In genomic region chr5:150449491-150450339, GRCh38 we compare ENCODE assay signal across 8 cellular contexts. TPM values are rescaled to one million over a fixed set of nuclear protein-coding genes. Genes with fewer than 3 reads are reported as not detected.
DNase-seq lines count a peak whose midpoint lies in the region; ATAC-seq and TF ChIP-seq lines count a peak whose summit lies in the region.

Gene RPS14, minus strand, starts transcription at chr5:150449739. Its CDS starts 2,006 bp downstream, at chr5:150447733.

- H3K27me3 ChIP-seq in esophagus (ENCODE audit: control insufficient read depth in 1 of 2, insufficient read depth in 2 of 2, low read length in 2 of 2) (no peaks in the 10 kb centered on the region), muscle layer of duodenum (ENCODE audit: low read depth, low read length) (no peaks in the 10 kb centered on the region)

- H3K4me1 ChIP-seq in esophagus (ENCODE audit: control insufficient read depth in 2 of 2, insufficient read depth in 2 of 2, low read length in 1 of 2) = peaks cover 0 to under 1% of the 10 kb centered on the region in 2 donors
- peaks cover 12 to 24% of the 10 kb centered on the region in 2 donors for H3K4me1 ChIP-seq in muscle layer of duodenum (ENCODE audit: control insufficient read depth in 1 of 2, insufficient read depth in 2 of 2, low read length in 2 of 2)

- peak; percentile 93 for ATAC-seq in GM21576 (IDR thresholded peaks at IDR 0.05; ENCODE audit: unreplicated experiment)

- no peak for TF ChIP-seq EP300 in Ishikawa (IDR thresholded peaks at IDR 0.05; ENCODE audit: borderline replicate concordance)

- H3K36me3 ChIP-seq in esophagus (ENCODE audit: control insufficient read depth in 2 of 2, insufficient read depth in 2 of 2, low read length in 1 of 2) (peaks cover 19 to 28% of the 10 kb centered on the region in 2 donors), muscle layer of duodenum (ENCODE audit: control insufficient read depth in 1 of 2, insufficient read depth in 2 of 2, low read length in 2 of 2) (peaks cover 31 to 34% of the 10 kb centered on the region in 2 donors)

- no peaks in the 10 kb centered on the region for H3K9me3 ChIP-seq in esophagus (ENCODE audit: control insufficient read depth in 2 of 2, insufficient read depth in 1 of 2, low read depth in 1 of 2, low read length in 1 of 2)
- H3K9me3 ChIP-seq in muscle layer of duodenum (ENCODE audit: control insufficient read depth in 1 of 2, low read length in 2 of 2) = no peaks in the 10 kb centered on the region

- H3K4me3 ChIP-seq in esophagus (ENCODE audit: low read depth in 1 of 2, low read length in 2 of 2) (peak within 1 kb of the TSS; percentile 92 to 96), muscle layer of duodenum (ENCODE audit: low read depth in 1 of 2, low read length in 2 of 2) (peak within 1 kb of the TSS; percentile 77 to 97)

- TF ChIP-seq RAD21 in Ishikawa (IDR thresholded peaks at IDR 0.05; ENCODE audit: low read depth) = peak; percentile 40; the same call in 1 of the 2 replicates

- WGBS in esophagus, 2 donors = 3 to 4% methylated on average over 58 of the region's 58 CpGs

- DNase-seq in DMS53 (lab: John Stamatoyannopoulos, UW) = peak; percentile 98
- peak; percentile 41 for DNase-seq in OCI-M2 (lab: John Stamatoyannopoulos, UW; ENCODE audit: unreplicated experiment)
- peak; percentile 90 for DNase-seq in activated T-cell treated with anti-CD3 and anti-CD28 coated beads for 48 hours (ENCODE audit: low read depth)
- DNase-seq in stimulated activated CD8-positive, alpha-beta memory T cell treated with anti-CD3 and anti-CD28 coated beads, Interleukin-7, amount 100 ng/mL, for 4 hours (ENCODE audit: low read depth in 2 of 2) = peak; percentile 89 to 91

- peak within 1 kb of the TSS; percentile 97 to 99 for H3K27ac ChIP-seq in esophagus (ENCODE audit: low read depth in 2 of 2, low read length in 1 of 2)
- H3K27ac ChIP-seq in muscle layer of duodenum (ENCODE audit: low read length) = peak within 1 kb of the TSS; percentile 97

TF ChIP-seq in Ishikawa, 13 proteins besides CTCF, POLR2A, EP300 and RAD21:
- TF ChIP-seq CREB1 (IDR thresholded peaks at IDR 0.05; ENCODE audit: low read depth) (no peak), TEAD4 (IDR thresholded peaks at IDR 0.05) (0 out of 2 replicates have a peak, but pooled peaks have one; percentile 24), USF1 (IDR thresholded peaks at IDR 0.05) (peak; percentile 66), REST (IDR thresholded peaks at IDR 0.05; ENCODE audit: low read depth) (0 out of 2 replicates have a peak, but pooled peaks have one; percentile 25), YY1 (IDR thresholded peaks at IDR 0.05; ENCODE audit: low read depth) (peak; percentile 94), EGR1 (IDR thresholded peaks at IDR 0.05) (peak; percentile 77), TCF12 (IDR thresholded peaks at IDR 0.05; ENCODE audit: low read depth) (peak; percentile 70), ZBTB7A (IDR thresholded peaks at IDR 0.05; ENCODE audit: low read depth) (peak; percentile 90), CEBPB (IDR thresholded peaks at IDR 0.05) (no peak), FOXM1 (IDR thresholded peaks at IDR 0.05; ENCODE audit: borderline replicate concordance, low read depth) (no peak), MAX (IDR thresholded peaks at IDR 0.05) (peak; percentile 96), NFIC (IDR thresholded peaks at IDR 0.05) (peak; percentile 94), TAF1 (IDR thresholded peaks at IDR 0.05; ENCODE audit: low read depth) (peak; percentile 100)

RNA-seq across cellular contexts. Expression of gene RPS14, which starts in this region (rescaled TPM):
- 1,000 to 10,000 TPM; 2,283 to 4,187 TPM for polyA plus RNA-seq in esophagus

Comparison
In these comparisons a context has a peak if more than half of its experiments do, and no peak if none do; other contexts are left out.
1. Peak in every context shown above with its lines: DNase-seq, ATAC-seq, H3K4me3 ChIP-seq and H3K27ac ChIP-seq.
2. DNase-seq: peak in every context shown above with its lines; median percentile 98 in DMS53; 90 in activated T-cell treated with anti-CD3 and anti-CD28 coated beads for 48 hours; 90 in stimulated activated CD8-positive, alpha-beta memory T cell treated with anti-CD3 and anti-CD28 coated beads, Interleukin-7, amount 100 ng/mL, for 4 hours; 41 in OCI-M2.